ENCODE assay signal across 8 cellular contexts in the genomic region with DNA sequence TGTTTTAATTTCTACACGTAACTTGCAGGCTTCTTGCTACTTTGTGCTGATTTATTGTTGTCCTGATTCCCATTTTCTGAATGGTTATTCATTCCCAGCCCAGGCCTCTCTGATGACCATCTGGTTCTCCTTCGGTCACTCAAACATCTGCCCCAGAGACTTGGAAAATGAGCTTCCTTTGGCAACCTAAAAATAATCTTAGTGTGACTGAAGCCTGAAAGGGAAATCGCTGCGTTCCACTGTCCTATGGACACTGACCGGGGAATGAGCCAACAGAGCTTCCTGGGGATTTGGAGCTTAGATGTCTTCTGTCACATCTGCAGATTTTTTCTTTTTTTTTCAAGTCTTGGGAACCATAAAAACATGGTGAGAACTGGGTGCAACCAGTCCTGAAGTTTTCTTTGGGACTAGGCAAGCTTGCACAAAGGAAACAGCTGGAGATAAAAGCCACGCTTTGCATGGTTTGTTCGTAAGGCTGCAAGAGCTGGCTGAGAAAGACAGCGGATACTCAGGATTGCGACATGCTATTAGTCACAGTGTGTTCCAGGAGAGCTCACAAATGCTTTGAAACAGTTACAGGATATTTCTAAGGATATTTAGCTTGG.
DNase-seq lines count a peak whose midpoint lies in the region; ATAC-seq and TF ChIP-seq lines count a peak whose summit lies in the region.

No MANE protein-coding gene starts in this region.

- TF ChIP-seq CTCF in nephron progenitor cell (IDR thresholded peaks at IDR 0.05) (no peak), progenitor cell of endocrine pancreas (IDR thresholded peaks at IDR 0.05; ENCODE audit: unreplicated experiment) (no peak)

- peak; percentile 98 for DNase-seq in EH (ENCODE audit: low read depth)
- peak; percentile 91 for DNase-seq in SIG-M5 (lab: John Stamatoyannopoulos, UW)
- DNase-seq in fibroblast of peridontal ligament (ENCODE audit: extremely low read depth), result peak; percentile 99
- DNase-seq in nephron progenitor cell, result no peak
- DNase-seq in progenitor cell of endocrine pancreas (ENCODE audit: low spot score, unreplicated experiment), result no peak
- no peak for DNase-seq in NCI-H1694 (lab: John Stamatoyannopoulos, UW)
- no peak for DNase-seq in activated CD8-positive, alpha-beta memory T cell treated with anti-CD3 and anti-CD28 coated beads for 24 hours

- H3K36me3 Mint-ChIP-seq in nephron progenitor cell (ENCODE audit: low read depth), result no peaks in the 10 kb centered on the region
- no peaks in the 10 kb centered on the region for H3K36me3 Mint-ChIP-seq in progenitor cell of endocrine pancreas (ENCODE audit: insufficient read depth)

- H3K9me3 Mint-ChIP-seq in nephron progenitor cell (no peaks in the 10 kb centered on the region), progenitor cell of endocrine pancreas (ENCODE audit: low read depth) (no peaks in the 10 kb centered on the region)

- H3K27ac Mint-ChIP-seq in nephron progenitor cell (peak overlapping the region; percentile 86), progenitor cell of endocrine pancreas (no peak overlapping the region)

- peaks cover 7% of the 10 kb centered on the region for H3K27me3 Mint-ChIP-seq in nephron progenitor cell (ENCODE audit: low read depth, poor library complexity)
- no peaks in the 10 kb centered on the region for H3K27me3 Mint-ChIP-seq in progenitor cell of endocrine pancreas

- ATAC-seq in HG02870 (IDR thresholded peaks at IDR 0.05; ENCODE audit: unreplicated experiment), result no peak

- H3K4me1 Mint-ChIP-seq in nephron progenitor cell, result peaks cover 57% of the 10 kb centered on the region
- H3K4me1 Mint-ChIP-seq in progenitor cell of endocrine pancreas (ENCODE audit: low read depth), result no peaks in the 10 kb centered on the region

- H3K4me3 Mint-ChIP-seq in nephron progenitor cell (peak overlapping the region; percentile 64), progenitor cell of endocrine pancreas (ENCODE audit: low read depth) (no peak overlapping the region)

Comparison
In these comparisons a context has a peak if more than half of its experiments do, and no peak if none do; other contexts are left out.
1. DNase-seq: peak in EH (single experiment), SIG-M5 (single experiment) and fibroblast of peridontal ligament (single experiment); none in nephron progenitor cell (single experiment), progenitor cell of endocrine pancreas (single experiment), NCI-H1694 (single experiment) and activated CD8-positive, alpha-beta memory T cell treated with anti-CD3 and anti-CD28 coated beads for 24 hours (single experiment).